Comparison of ENCODE assay signal across 19 cellular contexts in the genomic region with DNA sequence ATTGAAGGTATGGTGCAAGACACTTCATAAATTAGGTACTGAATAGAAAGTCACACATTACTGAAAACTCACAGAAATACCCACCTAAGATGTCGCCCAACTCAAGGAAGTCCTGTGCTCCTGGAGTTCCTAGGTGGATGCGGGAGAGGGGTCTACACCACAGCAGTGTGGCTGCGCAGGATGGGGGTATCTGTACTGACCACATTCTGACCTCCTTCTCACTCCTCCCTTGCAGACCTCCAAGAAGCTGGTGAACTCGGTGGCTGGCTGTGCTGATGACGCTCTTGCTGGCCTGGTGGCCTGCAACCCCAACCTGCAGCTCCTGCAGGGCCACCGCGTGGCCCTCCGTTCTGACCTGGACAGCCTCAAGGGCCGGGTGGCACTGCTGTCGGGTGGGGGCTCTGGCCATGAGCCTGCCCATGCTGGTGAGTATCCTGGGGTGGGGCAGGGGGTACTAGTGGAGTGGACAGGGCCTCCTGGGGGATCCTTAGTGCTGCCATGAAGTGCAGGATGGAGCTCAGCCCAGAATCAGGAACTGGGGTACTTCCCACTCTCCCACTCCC. TPM values are rescaled to one million over a fixed set of nuclear protein-coding genes. Genes with fewer than 3 reads are reported as not detected.
"Had no signal": no experiment of that assay in that cellular context is flagged by ENCODE, and none has a peak within 500 bp of the region (broad histone marks: within the 10 kb centered on the region; RNA-seq: fewer than 3 reads in every experiment).

No MANE protein-coding gene starts in this region.

- H3K9me3 ChIP-seq: SK-N-SH had no signal

- H3K9me2 ChIP-seq: SK-N-SH had no signal

- H3K4me3 Mint-ChIP-seq: activated CD8-positive, alpha-beta T cell treated with anti-CD3 and anti-CD28 coated beads for 36 hours; activated naive CD4-positive, alpha-beta T cell treated with anti-CD3 and anti-CD28 coated beads, Interleukin-2, amount 50 U/mL, for 24 hours; activated T-cell treated with anti-CD3 and anti-CD28 coated beads, Interleukin-2, amount 50 U/mL, for 72 hours had no signal

- H3K4me3 ChIP-seq: K562 had no signal

- H3K9me3 Mint-ChIP-seq: activated CD8-positive, alpha-beta T cell treated with anti-CD3 and anti-CD28 coated beads for 36 hours; activated naive CD4-positive, alpha-beta T cell treated with anti-CD3 and anti-CD28 coated beads, Interleukin-2, amount 50 U/mL, for 24 hours; activated T-cell treated with anti-CD3 and anti-CD28 coated beads, Interleukin-2, amount 50 U/mL, for 72 hours; activated T-helper 2 cell treated with anti-CD3 and anti-CD28 coated beads, Interferon-gamma antibody, Interleukin-2, Interleukin-4, amounts not matched to agents 10 μg/mL and 5 μg/mL and 100 μg/mL, durations not matched to agents 14 hours and 24 hours and 36 hours had no signal

- H3K9ac ChIP-seq: SK-N-SH had no signal

- DNase-seq: activated CD4-positive, alpha-beta T cell treated with anti-CD3 and anti-CD28 coated beads for 4 hours; activated CD8-positive, alpha-beta memory T cell treated with anti-CD3 and anti-CD28 coated beads, Interleukin-2, amount 50 U/mL, for 4 hours; activated CD8-positive, alpha-beta T cell treated with anti-CD3 and anti-CD28 coated beads for 36 hours; activated naive CD4-positive, alpha-beta T cell; activated T-cell treated with anti-CD3 and anti-CD28 coated beads, Interleukin-2, amount 50 U/mL, for 72 hours; Kasumi-1; NCI-H1048; NCI-H1930; NCI-H2171; NCI-H2227 treated with DMSO at 0.1 percent for 48 hours; NCI-H526; NCI-H82; SK-N-SH; SW 1271 had no signal

- H3K27ac Mint-ChIP-seq: activated CD8-positive, alpha-beta T cell treated with anti-CD3 and anti-CD28 coated beads for 36 hours; activated naive CD4-positive, alpha-beta T cell treated with anti-CD3 and anti-CD28 coated beads, Interleukin-2, amount 50 U/mL, for 24 hours; activated T-cell treated with anti-CD3 and anti-CD28 coated beads, Interleukin-2, amount 50 U/mL, for 72 hours had no signal

- ATAC-seq: activated CD4-positive, CD25-positive, alpha-beta regulatory T cell treated with anti-CD3 and anti-CD28 coated beads, Interleukin-2, amount 50 U/mL, for 24 hours; activated CD8-positive, alpha-beta T cell treated with anti-CD3 and anti-CD28 coated beads for 36 hours; activated T-cell treated with anti-CD3 and anti-CD28 coated beads, Interleukin-2, amount 50 U/mL, for 72 hours; K562 had no signal

- H3K27me3 Mint-ChIP-seq: activated CD8-positive, alpha-beta T cell treated with anti-CD3 and anti-CD28 coated beads for 36 hours; activated naive CD4-positive, alpha-beta T cell treated with anti-CD3 and anti-CD28 coated beads, Interleukin-2, amount 50 U/mL, for 24 hours had no signal

- H3K4me2 ChIP-seq: SK-N-SH had no signal

RNA-seq across cellular contexts. Expression of a gene that starts 42.7 kb away (rescaled TPM):
- total RNA-seq: RPMI7951 had no signal
